In the genomic region with DNA sequence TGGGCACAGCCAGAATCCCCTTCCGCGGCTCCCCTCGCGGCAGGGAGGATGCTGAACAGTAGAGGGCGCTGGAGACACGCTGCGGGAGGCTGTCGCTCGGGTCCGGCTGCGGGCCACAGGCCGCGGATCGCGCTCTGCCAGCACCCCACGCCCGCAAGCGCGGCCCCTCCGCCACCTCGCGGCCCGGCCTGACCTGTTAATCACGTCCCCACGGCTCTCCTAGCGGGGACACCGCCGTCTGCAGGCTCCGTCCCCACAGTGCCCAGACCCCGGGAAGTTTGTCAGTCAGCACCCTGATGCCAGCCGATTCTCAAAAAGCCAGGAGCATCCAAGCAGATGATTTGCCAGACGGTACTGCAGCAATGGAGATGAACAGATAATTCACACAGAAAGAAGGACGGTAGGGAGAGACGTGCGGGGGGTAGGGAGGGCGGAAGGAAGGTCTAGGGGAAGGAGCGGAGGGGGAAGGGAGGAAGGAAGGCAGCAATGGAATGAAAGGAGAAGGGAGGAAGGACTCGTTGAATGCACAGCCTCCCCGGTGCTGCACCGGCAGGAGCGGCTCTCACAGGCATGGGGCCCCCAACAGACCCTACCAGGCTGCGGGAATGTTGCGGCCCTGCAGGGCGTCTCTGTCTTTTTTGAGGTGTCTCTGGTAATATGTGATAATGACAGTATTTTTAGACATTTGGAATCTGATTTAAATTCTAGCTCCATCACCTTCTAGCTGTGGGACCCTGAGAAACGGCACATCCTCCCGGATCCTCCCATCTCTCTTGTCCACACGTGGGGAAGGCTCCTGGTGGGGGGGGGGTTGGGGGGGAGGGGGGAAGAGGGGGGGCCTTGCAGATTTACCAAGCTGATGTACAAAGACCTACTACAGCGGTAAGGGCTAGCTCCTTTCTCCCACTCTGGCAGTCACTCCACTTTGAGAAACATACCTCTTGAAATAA, we compare ENCODE assay signal across 8 cellular contexts. TPM values are rescaled to one million over a fixed set of nuclear protein-coding genes. Genes with fewer than 3 reads are reported as not detected.
A peak's percentile ranks its signal among the peaks of the same experiment; 100 is the strongest.
DNase-seq lines count a peak whose midpoint lies in the region; ATAC-seq and TF ChIP-seq lines count a peak whose summit lies in the region.
"Not testable (repeated sequence)": the region's sequence is repeated elsewhere in the genome, so short reads cannot be mapped to it uniquely, and the experiment has no call there.

No MANE protein-coding gene starts in this region.

- not testable (repeated sequence) for H3K4me1 Mint-ChIP-seq in Calu3 (ENCODE audit: low read depth, unreplicated experiment); glutamatergic neuron (ENCODE audit: low read depth, unreplicated experiment); naive thymus-derived CD4-positive, alpha-beta T cell; stimulated activated naive CD8-positive, alpha-beta T cell treated with anti-CD3 and anti-CD28 coated beads, Interleukin-15, amount 100 ng/mL, for 72 hours

- in situ Hi-C loops in astrocyte of the cerebellum (cut with HindIII; ENCODE audit: low sequenced_read_pairs): not testable (repeated sequence)

- peak overlapping the region; percentile 66 for H3K4me3 Mint-ChIP-seq in Calu3 (ENCODE audit: low read depth, unreplicated experiment)
- H3K4me3 Mint-ChIP-seq in glutamatergic neuron (ENCODE audit: unreplicated experiment): peak overlapping the region; percentile 77
- peak overlapping the region in 6 of 10 donors; percentile 34 to 64 (median 50) for H3K4me3 Mint-ChIP-seq in naive thymus-derived CD4-positive, alpha-beta T cell
- peak overlapping the region; percentile 60 to 62 for H3K4me3 Mint-ChIP-seq in stimulated activated naive CD8-positive, alpha-beta T cell treated with anti-CD3 and anti-CD28 coated beads, Interleukin-15, amount 100 ng/mL, for 72 hours

- intact Hi-C loops in Calu3 (cut with micrococcal nuclease; ENCODE audit: unreplicated experiment); naive thymus-derived CD4-positive, alpha-beta T cell (cut with micrococcal nuclease): not testable (repeated sequence)

- H3K4me1 ChIP-seq in naive thymus-derived CD4-positive, alpha-beta T cell (ENCODE audit: control insufficient read depth in 2 of 2, insufficient read depth in 2 of 2, low read length in 2 of 2): not testable (repeated sequence)

- ATAC-seq in GM21528 (IDR thresholded peaks at IDR 0.05; ENCODE audit: low FRiP score, unreplicated experiment) (peak; percentile 83), HG03196 (IDR thresholded peaks at IDR 0.05; ENCODE audit: unreplicated experiment) (peak; percentile 81)
- peak; percentile 96 for ATAC-seq in naive thymus-derived CD4-positive, alpha-beta T cell
- ATAC-seq in stimulated activated naive CD8-positive, alpha-beta T cell treated with anti-CD3 and anti-CD28 coated beads, Interleukin-15, amount 100 ng/mL, for 72 hours: peak; percentile 90

- not testable (repeated sequence) for H3K27me3 ChIP-seq in WERI-Rb-1 (ENCODE audit: insufficient read depth, low read depth, severe bottlenecking); naive thymus-derived CD4-positive, alpha-beta T cell (ENCODE audit: control insufficient read depth in 2 of 2, insufficient read depth in 2 of 2, low read length in 2 of 2)

- H3K27ac Mint-ChIP-seq in Calu3 (ENCODE audit: unreplicated experiment); glutamatergic neuron (ENCODE audit: unreplicated experiment); naive thymus-derived CD4-positive, alpha-beta T cell; stimulated activated naive CD8-positive, alpha-beta T cell treated with anti-CD3 and anti-CD28 coated beads, Interleukin-15, amount 100 ng/mL, for 72 hours: not testable (repeated sequence)

- POLR2A ChIA-PET in naive thymus-derived CD4-positive, alpha-beta T cell (lab: Charles Lee): not testable (repeated sequence)

- H3K4me3 ChIP-seq in WERI-Rb-1 (ENCODE audit: low read depth, low read length) (peak overlapping the region; percentile 37), astrocyte of the cerebellum (ENCODE audit: low read depth, low read length) (peak overlapping the region; percentile 39)
- H3K4me3 ChIP-seq in naive thymus-derived CD4-positive, alpha-beta T cell (ENCODE audit: low read length): not testable (repeated sequence)

- not testable (repeated sequence) for H3K27ac ChIP-seq in WERI-Rb-1; naive thymus-derived CD4-positive, alpha-beta T cell (ENCODE audit: low read depth, low read length)

- H3K36me3 ChIP-seq in WERI-Rb-1; naive thymus-derived CD4-positive, alpha-beta T cell (ENCODE audit: control insufficient read depth in 2 of 3, insufficient read depth in 3 of 3, low read length in 3 of 3): not testable (repeated sequence)

- DNase-seq in Calu3 (peak; percentile 75), WERI-Rb-1 (peak; percentile 66), astrocyte of the cerebellum (ENCODE audit: low read depth) (peak; percentile 0), glutamatergic neuron (peak; percentile 62)
- peak; percentile 4 to 67 (median 43) for DNase-seq in naive thymus-derived CD4-positive, alpha-beta T cell
- peak; percentile 46 to 60 for DNase-seq in stimulated activated naive CD8-positive, alpha-beta T cell treated with anti-CD3 and anti-CD28 coated beads, Interleukin-15, amount 100 ng/mL, for 72 hours

- not testable (repeated sequence) for BruUV-seq in Calu3 (replicated peaks; lab: Mats Ljungman, UMichigan)

- CTCF ChIA-PET in Calu3 (lab: Charles Lee); naive thymus-derived CD4-positive, alpha-beta T cell (lab: Charles Lee): not testable (repeated sequence)

- H3K9me3 ChIP-seq in WERI-Rb-1 (ENCODE audit: severe bottlenecking); naive thymus-derived CD4-positive, alpha-beta T cell (ENCODE audit: control insufficient read depth in 2 of 3, low read length in 3 of 3): not testable (repeated sequence)

- not testable (repeated sequence) for TF ChIP-seq CTCF in Calu3 (IDR thresholded peaks at IDR 0.05; ENCODE audit: unreplicated experiment); WERI-Rb-1 (IDR thresholded peaks at IDR 0.05; ENCODE audit: low read depth, low read length); astrocyte of the cerebellum (IDR thresholded peaks at IDR 0.05; ENCODE audit: low read depth, low read length, missing control alignments); glutamatergic neuron (IDR thresholded peaks at IDR 0.05; ENCODE audit: partially characterized antibody, unreplicated experiment)

- H3K9me3 Mint-ChIP-seq in Calu3 (ENCODE audit: low read depth, unreplicated experiment); glutamatergic neuron (ENCODE audit: unreplicated experiment); naive thymus-derived CD4-positive, alpha-beta T cell; stimulated activated naive CD8-positive, alpha-beta T cell treated with anti-CD3 and anti-CD28 coated beads, Interleukin-15, amount 100 ng/mL, for 72 hours: not testable (repeated sequence)

- not testable (repeated sequence) for H3K27me3 Mint-ChIP-seq in Calu3 (ENCODE audit: unreplicated experiment); glutamatergic neuron (ENCODE audit: unreplicated experiment); naive thymus-derived CD4-positive, alpha-beta T cell; stimulated activated naive CD8-positive, alpha-beta T cell treated with anti-CD3 and anti-CD28 coated beads, Interleukin-15, amount 100 ng/mL, for 72 hours

- H3K36me3 Mint-ChIP-seq in Calu3 (ENCODE audit: insufficient read depth, unreplicated experiment); glutamatergic neuron (ENCODE audit: unreplicated experiment); naive thymus-derived CD4-positive, alpha-beta T cell: not testable (repeated sequence)

RNA-seq across cellular contexts. Expression of gene SYT15B, which starts 19.5 kb away (rescaled TPM):
- total RNA-seq in Calu3 (2022) (0.21 and 0.24 TPM in 2 replicates), glutamatergic neuron (ENCODE audit: unreplicated experiment) (not detected)
- total RNA-seq in naive thymus-derived CD4-positive, alpha-beta T cell: under 1 TPM in 3 of 5 experiments, not detected in 2; 0.12 to 0.24 (median 0.17) TPM
- polyA plus RNA-seq in naive thymus-derived CD4-positive, alpha-beta T cell: not detected

Comparison
In these comparisons a context has a peak if more than half of its experiments do, and no peak if none do; other contexts are left out.
1. DNase-seq: peak in every context shown above with its lines; median percentile 75 in Calu3; 66 in WERI-Rb-1; 62 in glutamatergic neuron; 53 in stimulated activated naive CD8-positive, alpha-beta T cell treated with anti-CD3 and anti-CD28 coated beads, Interleukin-15, amount 100 ng/mL, for 72 hours; 43 in naive thymus-derived CD4-positive, alpha-beta T cell; 0 in astrocyte of the cerebellum.